Comparison of ENCODE assay signal across 17 cellular contexts in genomic region chr21:33834801-33835500, GRCh38.
"Had no signal": no experiment of that assay in that cellular context is flagged by ENCODE, and none has a peak within 500 bp of the region (broad histone marks: within the 10 kb centered on the region; RNA-seq: fewer than 3 reads in every experiment).

No MANE protein-coding gene starts in this region.

- H3K27me3 Mint-ChIP-seq: activated naive CD8-positive, alpha-beta T cell treated with anti-CD3 and anti-CD28 coated beads for 36 hours; stimulated activated naive CD8-positive, alpha-beta T cell treated with anti-CD3 and anti-CD28 coated beads, Interleukin-15, Interleukin-2, amounts not matched to agents 100 ng/mL and 50 ng/mL, for 24 hours; T-cell had no signal

- H3K4me3 Mint-ChIP-seq: activated naive CD8-positive, alpha-beta T cell treated with anti-CD3 and anti-CD28 coated beads for 36 hours; activated T-helper 1 cell treated with anti-CD3 and anti-CD28 coated beads, Interleukin-12 subunit alpha, Interleukin-12 subunit beta, Interleukin-2, Interleukin-4 antibody, amounts not matched to agents 30 ng/mL and 10 ng/mL and 1 ng/mL, durations not matched to agents 14 hours and 24 hours and 36 hours; stimulated activated naive CD8-positive, alpha-beta T cell treated with anti-CD3 and anti-CD28 coated beads, Interleukin-15, Interleukin-2, amounts not matched to agents 100 ng/mL and 50 ng/mL, for 24 hours; T-cell had no signal

- DNase-seq: activated CD4-positive, alpha-beta T cell treated with anti-CD3 and anti-CD28 coated beads for 1 hour; activated naive CD8-positive, alpha-beta T cell treated with anti-CD3 and anti-CD28 coated beads for 36 hours; anterior cingulate cortex; foreskin melanocyte; hypothalamus; lower lobe of right lung; midbrain; SHP77 treated with DMSO at 0.1 percent for 48 hours; T-cell; uterus; WERI-Rb-1 had no signal

- H3K27ac Mint-ChIP-seq: activated naive CD8-positive, alpha-beta T cell treated with anti-CD3 and anti-CD28 coated beads for 36 hours; activated T-helper 1 cell treated with anti-CD3 and anti-CD28 coated beads, Interleukin-12 subunit alpha, Interleukin-12 subunit beta, Interleukin-2, Interleukin-4 antibody, amounts not matched to agents 30 ng/mL and 10 ng/mL and 1 ng/mL, durations not matched to agents 14 hours and 24 hours and 36 hours; stimulated activated naive CD8-positive, alpha-beta T cell treated with anti-CD3 and anti-CD28 coated beads, Interleukin-15, Interleukin-2, amounts not matched to agents 100 ng/mL and 50 ng/mL, for 24 hours; T-cell had no signal

- H3K9me3 Mint-ChIP-seq: activated naive CD8-positive, alpha-beta T cell treated with anti-CD3 and anti-CD28 coated beads for 36 hours; activated T-helper 1 cell treated with anti-CD3 and anti-CD28 coated beads, Interleukin-12 subunit alpha, Interleukin-12 subunit beta, Interleukin-2, Interleukin-4 antibody, amounts not matched to agents 30 ng/mL and 10 ng/mL and 1 ng/mL, durations not matched to agents 14 hours and 24 hours and 36 hours had no signal

- H3K27ac ChIP-seq: cardiac muscle cell, lower lobe of right lung, parathyroid adenoma, tibial nerve, uterus, WERI-Rb-1 had no signal

- H3K36me3 ChIP-seq: uterus had no signal

- H3K27me3 ChIP-seq: cardiac muscle cell, tibial nerve, uterus had no signal

- H3K9me3 ChIP-seq: lower lobe of right lung, tibial nerve, uterus had no signal

- ATAC-seq: lower lobe of right lung, SK-N-SH treated with all-trans-retinoic acid at 6 μM for 48 hours, T-cell had no signal

- H3K4me1 ChIP-seq: parathyroid adenoma, tibial nerve, uterus had no signal

- H3K9ac ChIP-seq: parathyroid adenoma had no signal

- H3K4me1 Mint-ChIP-seq: activated naive CD8-positive, alpha-beta T cell treated with anti-CD3 and anti-CD28 coated beads for 36 hours; T-cell had no signal

- H3K4me3 ChIP-seq: cardiac muscle cell, lower lobe of right lung, tibial nerve, uterus had no signal
